In the genomic region with DNA sequence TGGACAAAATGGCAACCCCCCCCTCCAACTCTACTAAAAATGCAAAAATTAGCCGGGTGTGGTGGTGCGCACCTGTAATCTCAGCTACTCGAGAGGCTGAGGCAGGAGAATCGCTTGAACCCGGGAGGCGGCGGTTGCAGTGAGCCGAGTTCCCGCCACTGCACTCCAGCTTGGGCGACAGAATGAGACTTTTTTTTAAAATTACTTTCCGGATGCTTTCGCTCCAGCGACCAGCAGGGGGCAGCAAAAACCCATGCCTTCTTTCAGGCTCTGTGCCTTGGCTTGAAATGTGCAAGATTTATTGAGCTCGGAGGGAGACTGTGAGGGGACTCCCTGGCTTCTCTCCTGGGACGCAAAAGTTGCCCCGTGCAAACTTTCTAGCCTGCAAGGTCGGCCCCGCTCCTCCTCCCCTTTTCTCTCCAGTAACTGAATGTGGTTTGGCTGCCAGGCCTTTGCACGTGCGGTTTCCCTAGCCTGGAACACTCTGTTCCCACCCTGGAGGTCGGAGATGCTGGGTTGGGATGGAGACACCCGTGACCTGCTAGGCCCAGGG, we compare ENCODE assay signal across 8 cellular contexts.
A peak's percentile ranks its signal among the peaks of the same experiment; 100 is the strongest.
DNase-seq lines count a peak whose midpoint lies in the region; ATAC-seq lines count a peak whose summit lies in the region.

No MANE protein-coding gene starts in this region.

- peak; percentile 81 for ATAC-seq in left ventricle myocardium superior
- ATAC-seq in sciatic nerve, result peak; percentile 76
- no peak for ATAC-seq in HG02973 (IDR thresholded peaks at IDR 0.05; ENCODE audit: unreplicated experiment)
- ATAC-seq in HG03196 (IDR thresholded peaks at IDR 0.05; ENCODE audit: unreplicated experiment), result no peak

- DNase-seq in EH (ENCODE audit: low read depth) (peak; percentile 66), M059J (ENCODE audit: low read depth) (peak; percentile 69), T follicular helper cell (ENCODE audit: low read depth) (peak; percentile 67), amniotic epithelial cell (ENCODE audit: low read depth) (peak; percentile 77), left ventricle myocardium superior (peak; percentile 78), sciatic nerve (ENCODE audit: low spot score) (peak; percentile 89)

- intact Hi-C loops in left ventricle myocardium superior (cut with micrococcal nuclease), result no loop called here
- intact Hi-C loops in sciatic nerve (cut with DNase I), result no loop called here

Comparison
In these comparisons a context has a peak if more than half of its experiments do, and no peak if none do; other contexts are left out.
1. ATAC-seq: peak in left ventricle myocardium superior (single experiment) and sciatic nerve (single experiment); none in HG02973 (single experiment) and HG03196 (single experiment).
2. Peak in every context shown above with its lines, with median percentiles within 50 percentile points of each other: DNase-seq.